Comparison of ENCODE assay signal across 8 cellular contexts in genomic region chr16:77236063-77236511, GRCh38. TPM values are rescaled to one million over a fixed set of nuclear protein-coding genes. Genes with fewer than 3 reads are reported as not detected.
A peak's percentile ranks its signal among the peaks of the same experiment; 100 is the strongest.
DNase-seq lines count a peak whose midpoint lies in the region; ATAC-seq and TF ChIP-seq lines count a peak whose summit lies in the region.

No MANE protein-coding gene starts in this region.

- in situ Hi-C loops in G401 (cut with HindIII; ENCODE audit: low sequenced_read_pairs) = no loop called here

- no peaks in the 10 kb centered on the region for H3K9me3 Mint-ChIP-seq in activated T-helper 17 cell treated with anti-CD3 and anti-CD28 coated beads, Interleukin-2, amount 50 U/mL, for 72 hours

- TF ChIP-seq CTCF in LNCAP (IDR thresholded peaks at IDR 0.05) (peak; percentile 98), fibroblast of villous mesenchyme (IDR thresholded peaks at IDR 0.05; ENCODE audit: insufficient read depth, low read depth, low read length) (peak; percentile 100)

- peaks cover 4% of the 10 kb centered on the region for H3K4me1 Mint-ChIP-seq in activated T-helper 17 cell treated with anti-CD3 and anti-CD28 coated beads, Interleukin-2, amount 50 U/mL, for 72 hours

- H3K27me3 Mint-ChIP-seq in activated T-helper 17 cell treated with anti-CD3 and anti-CD28 coated beads, Interleukin-2, amount 50 U/mL, for 72 hours = peaks cover 21% of the 10 kb centered on the region

- H3K4me3 ChIP-seq in fibroblast of villous mesenchyme (ENCODE audit: low read depth, low read length) = peak overlapping the region; percentile 1

- DNase-seq in G401 (ENCODE audit: low spot score) = peak; percentile 91
- peak; percentile 76 for DNase-seq in H4 (ENCODE audit: low spot score)
- DNase-seq in RPMI7951 (ENCODE audit: low read depth) = peak; percentile 68
- DNase-seq in fibroblast of villous mesenchyme (ENCODE audit: low read depth) = peak; percentile 79
- peak; percentile 66 for DNase-seq in occipital lobe (lab: John Stamatoyannopoulos, UW)
- peak; percentile 97 for DNase-seq in superior temporal gyrus (ENCODE audit: extremely low spot score)

- no peaks in the 10 kb centered on the region for H3K36me3 Mint-ChIP-seq in activated T-helper 17 cell treated with anti-CD3 and anti-CD28 coated beads, Interleukin-2, amount 50 U/mL, for 72 hours (ENCODE audit: low read depth)

- ATAC-seq in activated T-helper 17 cell treated with anti-CD3 and anti-CD28 coated beads, Interleukin-2, amount 50 U/mL, for 72 hours (replicated peaks) = peak; percentile 98

- H3K27ac Mint-ChIP-seq in activated T-helper 17 cell treated with anti-CD3 and anti-CD28 coated beads, Interleukin-2, amount 50 U/mL, for 72 hours = no peak overlapping the region

- H3K4me3 Mint-ChIP-seq in activated T-helper 17 cell treated with anti-CD3 and anti-CD28 coated beads, Interleukin-2, amount 50 U/mL, for 72 hours = peak overlapping the region; percentile 50

RNA-seq across cellular contexts. Expression of gene SYCE1L, which starts 36.9 kb away (rescaled TPM):
- not detected in 2 replicates for total RNA-seq in G401 (2014; rRNA removed; shearing (Covaris generic))
- 0.68 TPM in 1 of 2 replicates, not detected in the other for total RNA-seq in H4 (2014; rRNA removed; shearing (Covaris generic))
- not detected in 2 replicates for total RNA-seq in RPMI7951 (2014; rRNA removed; shearing (Covaris generic))
- total RNA-seq in activated T-helper 17 cell treated with anti-CD3 and anti-CD28 coated beads, Interleukin-2, amount 50 U/mL, for 72 hours = 1 to 10 TPM; 2.6 to 3.2 TPM
- total RNA-seq in fibroblast of villous mesenchyme (0.32 TPM in 1 of 2 replicates, not detected in the other), occipital lobe (not detected)

RNA-seq across cellular contexts. Expression of gene MON1B, which starts 45.1 kb away (rescaled TPM):
- total RNA-seq in G401 (2014; rRNA removed; shearing (Covaris generic)) = 0.92 and 2.0 TPM in 2 replicates
- 6.7 and 7.4 TPM in 2 replicates for total RNA-seq in H4 (2014; rRNA removed; shearing (Covaris generic))
- 7.4 and 12.0 TPM in 2 replicates for total RNA-seq in RPMI7951 (2014; rRNA removed; shearing (Covaris generic))
- 10 to 100 TPM; 62.8 to 71.3 TPM for total RNA-seq in activated T-helper 17 cell treated with anti-CD3 and anti-CD28 coated beads, Interleukin-2, amount 50 U/mL, for 72 hours
- total RNA-seq in fibroblast of villous mesenchyme (10.4 and 11.0 TPM in 2 replicates), occipital lobe (8.3 TPM)

Comparison
In these comparisons a context has a peak if more than half of its experiments do, and no peak if none do; other contexts are left out.
1. Peak in every context shown above with its lines: DNase-seq, ATAC-seq and H3K4me3 ChIP-seq.